24 cellular contexts compared by ENCODE assay signal in genomic region chr10:289581-289980, GRCh38.
DNase-seq lines count a peak whose midpoint lies in the region; ATAC-seq and TF ChIP-seq lines count a peak whose summit lies in the region.
"Had no signal": no experiment of that assay in that cellular context is flagged by ENCODE, and none has a peak within 500 bp of the region (broad histone marks: within the 10 kb centered on the region; RNA-seq: fewer than 3 reads in every experiment).

No MANE protein-coding gene starts in this region.

- H3K4me3 ChIP-seq in right atrium auricular region: no peak overlapping the region
- H3K4me3 ChIP-seq in adipocyte (ENCODE audit: low read length): no peak overlapping the region
- H3K4me3 ChIP-seq in psoas muscle: no peak overlapping the region
- no peak overlapping the region for H3K4me3 ChIP-seq in vagina
- H3K4me3 ChIP-seq: SK-N-MC had no signal

- intact Hi-C loops in Right ventricle myocardium superior (cut with DNase I) (no loop called here), psoas muscle (cut with DNase I) (no loop called here), vagina (cut with DNase I) (no loop called here)

- TF ChIP-seq CTCF in right atrium auricular region (IDR thresholded peaks at IDR 0.05) (no peak), psoas muscle (IDR thresholded peaks at IDR 0.05) (no peak), vagina (IDR thresholded peaks at IDR 0.05) (no peak)

- peaks cover 0 to 5% of the 10 kb centered on the region in 2 donors for H3K4me1 ChIP-seq in right atrium auricular region
- no peaks in the 10 kb centered on the region for H3K4me1 ChIP-seq in adipocyte (ENCODE audit: control insufficient read depth, insufficient read depth, low read length)
- no peaks in the 10 kb centered on the region for H3K4me1 ChIP-seq in psoas muscle
- H3K4me1 ChIP-seq in vagina: peaks cover 9% of the 10 kb centered on the region

- ATAC-seq in Right ventricle myocardium superior (ENCODE audit: poor library complexity): peak; percentile 26
- peak in 3 of 4 donors; percentile 17 to 45 (median 26) for ATAC-seq in psoas muscle
- ATAC-seq: HepG2, Panc1 had no signal

- WGBS in psoas muscle, 3 donors: 81 to 94% (median 85%) methylated on average over 9 of the region's 9 CpGs

- TF ChIP-seq POLR2A in vagina (IDR thresholded peaks at IDR 0.05): no peak

- DNase-seq in Right ventricle myocardium superior (no peak), right atrium auricular region (ENCODE audit: low spot score) (no peak), adipocyte (ENCODE audit: low read depth) (no peak), psoas muscle (no peak), vagina (ENCODE audit: extremely low spot score in 2 of 2) (no peak), UCSD-AML1 (lab: John Stamatoyannopoulos, UW; ENCODE audit: unreplicated experiment) (no peak), NCI-H226 (no peak)
- no peak for DNase-seq in stimulated activated CD4-positive, alpha-beta T cell treated with anti-CD3 and anti-CD28 coated beads, Interleukin-1b, Interleukin-23, amount 100 ng/mL, for 48 hours
- DNase-seq: Calu3; DMS79 treated with DMSO at 0.1 percent for 48 hours; H7; Karpas-422; NCI-H1105; NCI-H146; NCI-H2029; NCI-H446 treated with DMSO at 0.1 percent for 48 hours; NCI-H526; NCI-H82; NK-92 treated with Interleukin-12 subunit alpha and Interleukin-12 subunit beta, amount 100 ng/mL, for 24 hours; SIG-M5 had no signal

- H3K9me3 ChIP-seq in right atrium auricular region: no peaks in the 10 kb centered on the region
- no peaks in the 10 kb centered on the region for H3K9me3 ChIP-seq in adipocyte (ENCODE audit: control insufficient read depth, low read length)
- H3K9me3 ChIP-seq in psoas muscle: no peaks in the 10 kb centered on the region
- H3K9me3 ChIP-seq in vagina: no peaks in the 10 kb centered on the region

- H3K27ac ChIP-seq in right atrium auricular region (no peak overlapping the region), psoas muscle (no peak overlapping the region), vagina (peak overlapping the region; percentile 60)
- H3K27ac ChIP-seq: 22Rv1, SK-N-MC had no signal

- H3K36me3 ChIP-seq in right atrium auricular region (peaks cover 26% of the 10 kb centered on the region), adipocyte (ENCODE audit: control insufficient read depth, insufficient read depth, low read length, severe bottlenecking) (peaks cover 47% of the 10 kb centered on the region), psoas muscle (ENCODE audit: insufficient read depth in 1 of 2, low read depth in 1 of 2) (peaks cover 5 to 65% of the 10 kb centered on the region in 2 donors), vagina (peaks cover 0 to 12% of the 10 kb centered on the region in 2 donors)

- H3K9ac ChIP-seq in adipocyte (ENCODE audit: low read length): peak overlapping the region; percentile 7

- H3K27me3 ChIP-seq in right atrium auricular region (no peaks in the 10 kb centered on the region), adipocyte (replicated peaks; ENCODE audit: control insufficient read depth, insufficient read depth, low read length) (no peaks in the 10 kb centered on the region), psoas muscle (ENCODE audit: insufficient read depth in 3 of 3, low read length in 2 of 3) (no peaks in the 10 kb centered on the region), vagina (no peaks in the 10 kb centered on the region)
